In the genomic region with DNA sequence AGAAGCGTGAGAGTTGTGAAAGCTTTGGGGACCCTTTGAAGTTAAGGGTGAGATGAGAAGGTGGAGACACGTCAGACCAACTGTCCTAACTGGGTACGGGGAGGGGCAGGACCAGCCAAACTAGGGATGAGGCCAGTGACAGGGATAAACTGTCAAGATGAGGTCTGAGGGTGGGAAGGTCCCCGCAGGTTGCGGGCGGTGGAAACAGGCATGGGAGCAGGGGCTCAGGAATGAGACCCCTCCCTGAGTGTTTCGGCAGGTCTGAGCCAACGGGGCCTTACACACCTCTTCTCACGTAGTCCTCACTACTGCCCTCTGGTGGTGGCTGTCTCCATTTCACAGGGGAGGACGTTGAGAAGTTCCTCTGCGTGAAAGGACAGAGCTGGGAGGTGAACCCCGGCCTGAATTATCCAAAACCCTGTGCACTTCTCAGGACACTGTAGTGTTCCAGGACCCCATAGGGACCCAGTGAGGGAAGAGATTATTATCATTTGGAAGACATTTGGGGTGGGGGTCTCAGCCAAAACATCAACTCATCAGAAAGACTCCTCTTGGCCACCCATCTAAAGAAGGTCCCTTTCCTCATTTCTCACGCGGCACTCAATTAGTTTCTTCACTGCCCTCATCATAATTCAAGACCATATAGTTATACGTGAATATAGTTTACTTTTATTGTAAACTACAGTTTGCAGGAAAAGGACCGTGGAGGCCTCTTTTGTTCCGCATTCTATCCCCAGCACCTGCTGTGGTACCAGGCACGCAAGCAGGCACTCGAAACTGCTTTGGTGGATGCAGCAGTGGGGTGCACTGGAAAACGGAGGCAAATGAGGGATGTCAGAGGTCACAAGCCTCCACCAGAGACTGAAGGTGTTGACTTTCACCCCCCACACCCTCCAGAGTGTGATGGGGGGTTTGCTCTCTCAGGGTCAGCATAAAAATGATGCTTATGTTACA, we compare ENCODE assay signal across 8 cellular contexts. TPM values are rescaled to one million over a fixed set of nuclear protein-coding genes. Genes with fewer than 3 reads are reported as not detected.
DNase-seq lines count a peak whose midpoint lies in the region; ATAC-seq, FAIRE-seq and TF ChIP-seq lines count a peak whose summit lies in the region.

No MANE protein-coding gene starts in this region.

- H2BK20ac ChIP-seq in H1 (ENCODE audit: low read length) = no peak overlapping the region

- peaks cover 13% of the 10 kb centered on the region for H3K4me1 Mint-ChIP-seq in activated CD8-positive, alpha-beta T cell treated with anti-CD3 and anti-CD28 coated beads for 36 hours (ENCODE audit: low read depth)

- peak overlapping the region; percentile 97; the same call in 1 of the 2 replicates for H2BK15ac ChIP-seq in H1 (ENCODE audit: low read length)

- no peak overlapping the region for H4K91ac ChIP-seq in H1 (replicated peaks; ENCODE audit: insufficient read length, low read length)

- H2AK5ac ChIP-seq in H1 (ENCODE audit: low read depth, low read length) = no peak overlapping the region

- TF ChIP-seq POLR2A in H1 (IDR thresholded peaks at IDR 0.05; ENCODE audit: control extremely low read depth in 1 of 2, low read depth in 2 of 2, low read length in 2 of 2) = no peak

- DNase-seq in NCI-H1436 (lab: John Stamatoyannopoulos, UW) (peak; percentile 85), NCI-H1436 treated with DMSO at 0.1 percent for 48 hours (lab: John Stamatoyannopoulos, UW) (no peak), NCI-H774 (lab: John Stamatoyannopoulos, UW) (peak; percentile 53), H1 (ENCODE audit: low read depth in 1 of 2, low spot score in 2 of 2) (peak; percentile 36 to 95), midbrain (lab: John Stamatoyannopoulos, UW) (peak; percentile 72)
- peak; percentile 96 for DNase-seq in activated CD8-positive, alpha-beta T cell treated with anti-CD3 and anti-CD28 coated beads for 36 hours
- peak; percentile 88 to 95 for DNase-seq in stimulated activated CD8-positive, alpha-beta memory T cell treated with anti-CD3 and anti-CD28 coated beads, Interleukin-4, amount 100 ng/mL, for 1 hour (ENCODE audit: low read depth in 2 of 2, low spot score in 1 of 2)

- H3K27me3 Mint-ChIP-seq in activated CD8-positive, alpha-beta T cell treated with anti-CD3 and anti-CD28 coated beads for 36 hours = no peaks in the 10 kb centered on the region

- peaks cover 0 to 3% (median 0%) of the 10 kb centered on the region in 4 experiments; a peak in 2 of 7 replicates for H3K27me3 ChIP-seq in H1 (replicated peaks in 1 of 4; ENCODE audit: control insufficient read depth in 3 of 4, extremely low read depth in 1 of 4, insufficient read depth in 3 of 4, low read length in 3 of 4)

- H3K4me3 ChIP-seq in H1 (ENCODE audit: extremely low read depth in 1 of 4, insufficient read depth in 2 of 4, low read depth in 3 of 4, low read length in 4 of 4) = no peak overlapping the region

- H4K20me1 ChIP-seq in H1 (replicated peaks in 1 of 2; ENCODE audit: control insufficient read depth in 1 of 2, insufficient read depth in 2 of 2, low read length in 2 of 2) = no peaks in the 10 kb centered on the region

- peak; percentile 69 for TF ChIP-seq CTCF in activated CD8-positive, alpha-beta T cell treated with anti-CD3 and anti-CD28 coated beads for 36 hours (IDR thresholded peaks at IDR 0.05)
- peak; percentile 68 to 90 (median 86) for TF ChIP-seq CTCF in H1 (IDR thresholded peaks at IDR 0.05; ENCODE audit: control extremely low read depth in 1 of 3, insufficient read depth in 1 of 3, low read depth in 1 of 3, low read length in 3 of 3)

- 53% methylated on average over 20 of the region's 20 CpGs; no CpG with 5 or more reads in 1 of the 2 experiments for WGBS in H1 (ENCODE audit: extremely low coverage in 1 of 2, insufficient coverage in 1 of 2, insufficient read length in 1 of 2, insufficient replicate concordance in 2 of 2, low coverage in 1 of 2, low lambda C conversion rate in 2 of 2, missing lambda C conversion rate in 1 of 2), 2 experiments

- no peak overlapping the region for H3K27ac ChIP-seq in H1 (ENCODE audit: low read depth, low read length)

- H3K9me3 ChIP-seq in H1 (ENCODE audit: insufficient read depth in 2 of 2, low read depth in 1 of 2, low read length in 1 of 2) = no peaks in the 10 kb centered on the region

- H4K5ac ChIP-seq in H1 (ENCODE audit: insufficient read length, low read depth, low read length) = no peak overlapping the region

- H3K36me3 Mint-ChIP-seq in activated CD8-positive, alpha-beta T cell treated with anti-CD3 and anti-CD28 coated beads for 36 hours (ENCODE audit: low read depth) = no peaks in the 10 kb centered on the region

- no peaks in the 10 kb centered on the region for H3K36me3 ChIP-seq in H1 (ENCODE audit: control insufficient read depth in 2 of 4, insufficient read depth in 4 of 4, low read length in 3 of 4)

- no peak overlapping the region for H3K14ac ChIP-seq in H1 (ENCODE audit: insufficient read length)

- CTCF ChIA-PET in activated CD8-positive, alpha-beta T cell treated with anti-CD3 and anti-CD28 coated beads for 36 hours (lab: Charles Lee) = interaction anchor here (0.6 to 3.0 kb wide), 39 partner anchors 10 to 398 kb away, joined by 3 to 38 read pairs (median 4); a partner anchor contains a TSS
- CTCF ChIA-PET in H1 (lab: Charles Lee; ENCODE audit: partially characterized antibody) = interaction anchor here (0.6 to 4.5 kb wide), 26 partner anchors 10 to 502 kb away, joined by 3 to 27 read pairs (median 4); a partner anchor contains a TSS

- no peak overlapping the region for H3K4ac ChIP-seq in H1 (replicated peaks; ENCODE audit: insufficient read length, low read depth, low read length)

- no peak overlapping the region for H3K56ac ChIP-seq in H1 (replicated peaks; ENCODE audit: insufficient read length, low read depth, low read length)

- H2BK120ac ChIP-seq in H1 (replicated peaks; ENCODE audit: low read depth, low read length) = no peak overlapping the region

- peak overlapping the region in 1 of 2 experiments; percentile 58; a peak in 3 of 4 replicates for H3K4me2 ChIP-seq in H1 (ENCODE audit: insufficient read depth in 1 of 2, low read depth in 2 of 2, low read length in 2 of 2)

- H3K79me1 ChIP-seq in H1 (ENCODE audit: low read depth, low read length) = no peaks in the 10 kb centered on the region

- POLR2A ChIA-PET in activated CD8-positive, alpha-beta T cell treated with anti-CD3 and anti-CD28 coated beads for 36 hours (lab: Charles Lee) = interaction anchor here (1.2 to 1.6 kb wide), 3 partner anchors 49 to 113 kb away, joined by 3 to 4 read pairs (median 4); a partner anchor contains a TSS
- POLR2A ChIA-PET in H1 (lab: Charles Lee; ENCODE audit: partially characterized antibody) = interaction anchor here (1.0 kb wide), 1 partner anchor 9 kb away, joined by 3 read pairs; no protein-coding TSS in a partner anchor

- no peak overlapping the region; the same call in 1 of the 2 replicates for H2BK12ac ChIP-seq in H1 (ENCODE audit: low read depth, low read length)

- no peak for FAIRE-seq in H1 (lab: Jason Lieb, UNC)

- no peaks in the 10 kb centered on the region for H3K4me1 ChIP-seq in H1 (replicated peaks in 1 of 4; ENCODE audit: control insufficient read depth in 3 of 4, insufficient read depth in 4 of 4, low read length in 3 of 4)

- H4K8ac ChIP-seq in H1 (ENCODE audit: extremely low read depth, insufficient read depth, low read length) = no peak overlapping the region

- H3K23me2 ChIP-seq in H1 (ENCODE audit: low read depth, low read length) = no peaks in the 10 kb centered on the region

- H3K79me2 ChIP-seq in H1 (ENCODE audit: control insufficient read depth in 1 of 2, insufficient read depth in 2 of 2, low read length in 2 of 2) = no peaks in the 10 kb centered on the region

- TF ChIP-seq EP300 in H1 (IDR thresholded peaks at IDR 0.05; ENCODE audit: borderline replicate concordance in 1 of 2, low read depth in 2 of 2, low read length in 2 of 2) = no peak

- TF ChIP-seq RAD21 in H1 (IDR thresholded peaks at IDR 0.05 in 1 of 2, conservative IDR thresholded peaks at IDR 0.05 in 1 of 2; ENCODE audit: low read depth in 2 of 2, low read length in 2 of 2) = peak; percentile 46 to 61

- peak overlapping the region; percentile 13 for H3K4me3 Mint-ChIP-seq in activated CD8-positive, alpha-beta T cell treated with anti-CD3 and anti-CD28 coated beads for 36 hours

- no peaks in the 10 kb centered on the region for H3K9me3 Mint-ChIP-seq in activated CD8-positive, alpha-beta T cell treated with anti-CD3 and anti-CD28 coated beads for 36 hours

- H3K27ac Mint-ChIP-seq in activated CD8-positive, alpha-beta T cell treated with anti-CD3 and anti-CD28 coated beads for 36 hours = no peak overlapping the region

- H3K23ac ChIP-seq in H1 (ENCODE audit: insufficient read length) = no peak overlapping the region

- peak overlapping the region; percentile 86; the same call in 1 of the 2 replicates for H2AFZ ChIP-seq in H1 (ENCODE audit: low read length)

- ATAC-seq in HG02973 (IDR thresholded peaks at IDR 0.05; ENCODE audit: unreplicated experiment) = peak; percentile 64
- peak; percentile 99 for ATAC-seq in activated CD8-positive, alpha-beta T cell treated with anti-CD3 and anti-CD28 coated beads for 36 hours

- H3K9ac ChIP-seq in H1 (replicated peaks in 1 of 4; ENCODE audit: extremely low read depth in 1 of 4, low read depth in 3 of 4, low read length in 3 of 4) = no peak overlapping the region

- H3K18ac ChIP-seq in H1 (ENCODE audit: extremely low read depth, low read length) = no peak overlapping the region

- H2BK5ac ChIP-seq in H1 (ENCODE audit: low read depth, low read length) = no peak overlapping the region

- intact Hi-C loops in activated CD8-positive, alpha-beta T cell treated with anti-CD3 and anti-CD28 coated beads for 36 hours (cut with micrococcal nuclease) = loop anchor here (1.0 kb wide), 1 partner anchor 112 kb away; no protein-coding TSS in a partner anchor

RNA-seq across cellular contexts. Expression of a gene that starts 21.7 kb away (rescaled TPM):
- total RNA-seq in activated CD8-positive, alpha-beta T cell treated with anti-CD3 and anti-CD28 coated beads for 36 hours = 10 to 100 TPM; 51.2 to 51.8 TPM
- 64.0 and 67.3 TPM in 2 replicates for total RNA-seq in H1 (2021; fragmentation: NEBNext Ultra II Directional; extraction: Animal tissue kit (Norgen Biotek cat#: 25700))
- polyA plus RNA-seq in H1 (2011; rRNA removed) = 56.5 and 63.7 TPM in 2 replicates
- polyA plus RNA-seq in H1 (2011; cell fraction: cytosol; rRNA removed) = 74.6 TPM
- polyA plus RNA-seq in H1 (2011; cell fraction: nucleus; rRNA removed) = 39.6 TPM
- 77.1 to 80.1 TPM (median 78.4 TPM) in 4 replicates for polyA plus RNA-seq in H1 (2012, experiment 1 of 2)
- polyA plus RNA-seq in H1 (2012, experiment 2 of 2) = 56.3 TPM
- 58.8 TPM for polyA plus RNA-seq in H1 (2013, experiment 1 of 2)
- polyA plus RNA-seq in H1 (2013, experiment 2 of 2) = 60.7 TPM
- 38.2 and 39.1 TPM in 2 replicates for polyA minus RNA-seq in H1 (2011; rRNA and poly(A)+ RNA removed)
- 27.5 TPM for polyA minus RNA-seq in H1 (2011; cell fraction: cytosol; rRNA and poly(A)+ RNA removed)
- polyA minus RNA-seq in H1 (2011; cell fraction: nucleus; rRNA and poly(A)+ RNA removed) = 19.4 TPM

RNA-seq across cellular contexts. Expression of a gene that starts 51.7 kb away (rescaled TPM):
- total RNA-seq in activated CD8-positive, alpha-beta T cell treated with anti-CD3 and anti-CD28 coated beads for 36 hours = 100 to 1,000 TPM; 374 to 389 TPM
- total RNA-seq in H1 (2021; fragmentation: NEBNext Ultra II Directional; extraction: Animal tissue kit (Norgen Biotek cat#: 25700)) = 77.0 and 88.1 TPM in 2 replicates
- 5.5 and 7.6 TPM in 2 replicates for polyA plus RNA-seq in H1 (2011; rRNA removed)
- 25.1 TPM for polyA plus RNA-seq in H1 (2011; cell fraction: cytosol; rRNA removed)
- polyA plus RNA-seq in H1 (2011; cell fraction: nucleus; rRNA removed) = 8.8 TPM
- 95.0 to 120 TPM (median 102 TPM) in 4 replicates for polyA plus RNA-seq in H1 (2012, experiment 1 of 2)
- polyA plus RNA-seq in H1 (2012, experiment 2 of 2) = 50.2 TPM
- 157 TPM for polyA plus RNA-seq in H1 (2013, experiment 1 of 2)
- polyA plus RNA-seq in H1 (2013, experiment 2 of 2) = 155 TPM
- 2.9 and 4.9 TPM in 2 replicates for polyA minus RNA-seq in H1 (2011; rRNA and poly(A)+ RNA removed)
- 10.6 TPM for polyA minus RNA-seq in H1 (2011; cell fraction: cytosol; rRNA and poly(A)+ RNA removed)
- 10.3 TPM for polyA minus RNA-seq in H1 (2011; cell fraction: nucleus; rRNA and poly(A)+ RNA removed)
